15 cellular contexts compared by ENCODE assay signal in the genomic region with DNA sequence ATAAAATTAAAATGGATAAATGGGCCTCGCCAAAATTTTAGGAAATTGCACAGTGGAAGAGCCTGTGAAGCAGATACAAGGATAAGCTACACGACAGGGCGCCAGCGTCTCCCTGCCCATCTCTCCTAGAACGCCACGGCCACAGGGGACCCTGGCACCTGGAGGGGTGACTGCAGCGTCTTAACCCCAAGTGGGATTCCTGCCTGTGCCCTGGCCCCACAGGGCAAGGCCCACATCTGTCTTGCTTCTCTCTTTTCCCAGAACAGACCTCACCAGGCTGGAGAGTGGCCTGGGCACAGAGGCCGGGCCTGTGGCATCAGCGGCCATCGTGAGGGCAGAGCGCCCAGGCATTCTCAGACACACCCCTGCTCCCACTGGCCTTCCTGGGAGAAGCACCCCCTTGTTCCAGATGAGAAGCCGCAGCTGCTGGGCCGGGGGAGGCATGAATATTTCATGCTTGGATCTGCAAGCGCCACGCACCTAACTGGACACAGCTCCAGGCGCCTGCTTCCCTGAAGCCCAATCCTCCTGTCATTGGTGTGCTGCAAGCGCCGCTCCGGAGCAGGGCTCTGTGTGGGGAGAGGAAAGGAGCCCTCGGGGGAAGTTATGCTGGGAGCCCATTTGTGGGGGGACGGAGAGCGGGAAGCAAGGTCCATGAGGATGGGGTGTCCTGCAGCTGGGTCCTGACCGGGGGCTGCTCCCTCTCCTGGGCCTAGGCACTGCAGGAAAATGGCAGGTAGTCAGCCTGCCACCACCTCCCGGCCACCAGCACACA.
"Had no signal": no experiment of that assay in that cellular context is flagged by ENCODE, and none has a peak within 500 bp of the region (broad histone marks: within the 10 kb centered on the region; RNA-seq: fewer than 3 reads in every experiment).

No MANE protein-coding gene starts in this region.

- H3K27ac Mint-ChIP-seq: activated CD4-positive, alpha-beta memory T cell treated with anti-CD3 and anti-CD28 coated beads for 36 hours; activated CD8-positive, alpha-beta memory T cell treated with anti-CD3 and anti-CD28 coated beads, Interleukin-2, amount 10 ng/mL, durations not matched to agents 7 days and 5 days; nephron had no signal

- H3K9me3 Mint-ChIP-seq: activated T-cell treated with anti-CD3 and anti-CD28 coated beads, Interleukin-2, amount 50 U/mL, for 4 hours had no signal

- H3K4me1 ChIP-seq: ascending aorta, stomach, vagina had no signal

- H3K4me3 ChIP-seq: ascending aorta, psoas muscle, right lobe of liver, stomach, thoracic aorta, vagina had no signal

- H3K4me3 Mint-ChIP-seq: activated CD4-positive, alpha-beta memory T cell treated with anti-CD3 and anti-CD28 coated beads for 36 hours; activated CD8-positive, alpha-beta memory T cell treated with anti-CD3 and anti-CD28 coated beads, Interleukin-2, amount 10 ng/mL, durations not matched to agents 7 days and 5 days; activated naive CD8-positive, alpha-beta T cell treated with anti-CD3 and anti-CD28 coated beads, Interleukin-2, amount 50 U/mL, for 24 hours; activated T-cell treated with anti-CD3 and anti-CD28 coated beads, Interleukin-2, amount 50 U/mL, for 4 hours; nephron had no signal

- H3K27me3 ChIP-seq: ascending aorta, right lobe of liver, stomach, vagina had no signal

- H3K27ac ChIP-seq: ascending aorta, psoas muscle, right lobe of liver, stomach, thoracic aorta, vagina had no signal

- ATAC-seq: activated CD8-positive, alpha-beta memory T cell treated with anti-CD3 and anti-CD28 coated beads, Interleukin-2, amount 10 ng/mL, durations not matched to agents 7 days and 5 days; psoas muscle had no signal

- H3K9me3 ChIP-seq: ascending aorta, psoas muscle, right lobe of liver, stomach, thoracic aorta, vagina had no signal

- H3K36me3 ChIP-seq: ascending aorta, right lobe of liver, stomach, vagina had no signal

- DNase-seq: activated CD4-positive, alpha-beta memory T cell treated with anti-CD3 and anti-CD28 coated beads for 36 hours; activated CD8-positive, alpha-beta memory T cell treated with anti-CD3 and anti-CD28 coated beads, Interleukin-2, amount 10 ng/mL, durations not matched to agents 7 days and 5 days; activated gamma-delta T cell treated with Interleukin-2 at 50 U/mL for 16 hours; activated naive CD8-positive, alpha-beta T cell treated with anti-CD3 and anti-CD28 coated beads, Interleukin-2, amount 50 U/mL, for 24 hours; activated T-cell treated with anti-CD3 and anti-CD28 coated beads, Interleukin-2, amount 50 U/mL, for 4 hours; hypothalamus; kidney glomerular epithelial cell; occipital lobe; psoas muscle; right lobe of liver had no signal

- H3K27me3 Mint-ChIP-seq: activated CD4-positive, alpha-beta memory T cell treated with anti-CD3 and anti-CD28 coated beads for 36 hours; activated naive CD8-positive, alpha-beta T cell treated with anti-CD3 and anti-CD28 coated beads, Interleukin-2, amount 50 U/mL, for 24 hours had no signal
